6 cellular contexts compared by ENCODE assay signal in the genomic region with DNA sequence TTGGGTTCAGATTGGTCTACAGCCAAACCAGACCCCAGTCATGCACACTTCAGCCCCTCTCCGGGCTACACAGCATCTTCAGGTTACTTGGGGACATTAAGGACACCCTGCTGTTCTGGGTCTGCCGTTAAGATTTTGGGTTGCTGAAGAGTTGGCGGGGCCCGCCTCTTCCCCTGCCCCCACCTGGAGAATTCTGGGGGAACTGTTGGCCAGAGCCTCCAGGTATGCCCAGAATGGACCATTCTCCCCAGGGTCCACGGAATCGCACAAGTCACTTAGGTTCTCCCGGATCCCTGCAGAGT. TPM values are rescaled to one million over a fixed set of nuclear protein-coding genes. Genes with fewer than 3 reads are reported as not detected.
A peak's percentile ranks its signal among the peaks of the same experiment; 100 is the strongest.
DNase-seq lines count a peak whose midpoint lies in the region; ATAC-seq, FAIRE-seq and TF ChIP-seq lines count a peak whose summit lies in the region.

No MANE protein-coding gene starts in this region.

- no peaks in the 10 kb centered on the region for H3K36me3 Mint-ChIP-seq in activated CD8-positive, alpha-beta T cell treated with anti-CD3 and anti-CD28 coated beads, Interleukin-2, amount 10 ng/mL, durations not matched to agents 7 days and 5 days (ENCODE audit: low read depth)
- H3K36me3 Mint-ChIP-seq in naive thymus-derived CD4-positive, alpha-beta T cell = peaks cover 0 to 24% (median 15%) of the 10 kb centered on the region in 5 donors

- H3K4me1 ChIP-seq in DOHH2 (ENCODE audit: control insufficient read depth, low read length) (peaks cover 6% of the 10 kb centered on the region; the same call in 1 of the 2 replicates), aorta (ENCODE audit: control insufficient read depth in 1 of 2, insufficient read depth in 2 of 2, low read length in 2 of 2) (no peaks in the 10 kb centered on the region)
- H3K4me1 ChIP-seq in naive thymus-derived CD4-positive, alpha-beta T cell (ENCODE audit: control insufficient read depth in 2 of 2, insufficient read depth in 2 of 2, low read length in 2 of 2) = no peaks in the 10 kb centered on the region

- H3K27ac Mint-ChIP-seq in activated CD8-positive, alpha-beta T cell treated with anti-CD3 and anti-CD28 coated beads, Interleukin-2, amount 10 ng/mL, durations not matched to agents 7 days and 5 days = no peak overlapping the region
- H3K27ac Mint-ChIP-seq in naive thymus-derived CD4-positive, alpha-beta T cell = no peak overlapping the region

- 15% methylated on average over 7 of the region's 7 CpGs for WGBS in aorta, 2 donors

- CTCF ChIA-PET in activated CD8-positive, alpha-beta T cell treated with anti-CD3 and anti-CD28 coated beads, Interleukin-2, amount 10 ng/mL, durations not matched to agents 7 days and 5 days (lab: Charles Lee) = interaction anchor here (4.7 kb wide), 1 partner anchor 67 kb away, joined by 22 read pairs; no protein-coding TSS in a partner anchor
- CTCF ChIA-PET in naive thymus-derived CD4-positive, alpha-beta T cell (lab: Charles Lee) = no interaction called here

- H3K9me3 ChIP-seq in DOHH2 (ENCODE audit: control insufficient read depth, insufficient read depth, low read length) = no peaks in the 10 kb centered on the region
- H3K9me3 ChIP-seq in naive thymus-derived CD4-positive, alpha-beta T cell (ENCODE audit: control insufficient read depth in 2 of 3, low read length in 3 of 3) = no peaks in the 10 kb centered on the region
- no peaks in the 10 kb centered on the region for H3K9me3 ChIP-seq in aorta (ENCODE audit: control insufficient read depth, low read length)

- peaks cover 38% of the 10 kb centered on the region for H3K27me3 ChIP-seq in DOHH2 (ENCODE audit: control insufficient read depth, low read length)
- H3K27me3 ChIP-seq in naive thymus-derived CD4-positive, alpha-beta T cell (ENCODE audit: control insufficient read depth in 2 of 2, insufficient read depth in 2 of 2, low read length in 2 of 2) = no peaks in the 10 kb centered on the region
- H3K27me3 ChIP-seq in aorta (ENCODE audit: control insufficient read depth in 1 of 2, insufficient read depth in 2 of 2, low read length in 1 of 2) = no peaks in the 10 kb centered on the region

- H3K4me3 ChIP-seq in DOHH2 (ENCODE audit: low read length) = peak overlapping the region; percentile 30
- no peak overlapping the region for H3K4me3 ChIP-seq in naive thymus-derived CD4-positive, alpha-beta T cell (ENCODE audit: low read length)
- peak overlapping the region in 1 of 2 donors; percentile 34 for H3K4me3 ChIP-seq in aorta (ENCODE audit: low read length in 2 of 2)

- peak overlapping the region; percentile 38; the same call in 1 of the 2 replicates for H3K4me2 ChIP-seq in DOHH2 (ENCODE audit: low read length)

- H3K4me3 Mint-ChIP-seq in activated CD8-positive, alpha-beta T cell treated with anti-CD3 and anti-CD28 coated beads, Interleukin-2, amount 10 ng/mL, durations not matched to agents 7 days and 5 days = peak overlapping the region; percentile 37
- H3K4me3 Mint-ChIP-seq in naive thymus-derived CD4-positive, alpha-beta T cell = peak overlapping the region in 9 of 10 donors; percentile 27 to 77 (median 53)

- H3F3A ChIP-seq in DOHH2 (ENCODE audit: control insufficient read depth, insufficient read depth) = no peaks in the 10 kb centered on the region

- no peaks in the 10 kb centered on the region for H4K20me1 ChIP-seq in DOHH2 (ENCODE audit: control insufficient read depth, insufficient read depth, low read depth, low read length)

- no peak for FAIRE-seq in frontal cortex (lab: Jason Lieb, UNC)

- no peaks in the 10 kb centered on the region for H3K79me2 ChIP-seq in DOHH2 (ENCODE audit: control insufficient read depth, low read length)

- no peak for ATAC-seq in activated CD8-positive, alpha-beta T cell treated with anti-CD3 and anti-CD28 coated beads, Interleukin-2, amount 10 ng/mL, durations not matched to agents 7 days and 5 days
- ATAC-seq in naive thymus-derived CD4-positive, alpha-beta T cell = no peak
- ATAC-seq in aorta (ENCODE audit: low FRiP score) = no peak

- no peak for TF ChIP-seq CTCF in DOHH2 (IDR thresholded peaks at IDR 0.05; ENCODE audit: low read depth, low read length, poor library complexity, severe bottlenecking)

- H3K27me3 Mint-ChIP-seq in activated CD8-positive, alpha-beta T cell treated with anti-CD3 and anti-CD28 coated beads, Interleukin-2, amount 10 ng/mL, durations not matched to agents 7 days and 5 days (ENCODE audit: low read depth) = peaks cover 25% of the 10 kb centered on the region
- peaks cover 14 to 38% (median 16%) of the 10 kb centered on the region in 5 donors for H3K27me3 Mint-ChIP-seq in naive thymus-derived CD4-positive, alpha-beta T cell

- peaks cover 7% of the 10 kb centered on the region for H3K4me1 Mint-ChIP-seq in activated CD8-positive, alpha-beta T cell treated with anti-CD3 and anti-CD28 coated beads, Interleukin-2, amount 10 ng/mL, durations not matched to agents 7 days and 5 days (ENCODE audit: low read depth)
- peaks cover 0 to 8% (median 0%) of the 10 kb centered on the region in 7 donors for H3K4me1 Mint-ChIP-seq in naive thymus-derived CD4-positive, alpha-beta T cell

- DNase-seq in activated CD8-positive, alpha-beta T cell treated with anti-CD3 and anti-CD28 coated beads, Interleukin-2, amount 10 ng/mL, durations not matched to agents 7 days and 5 days = no peak
- DNase-seq in naive thymus-derived CD4-positive, alpha-beta T cell = no peak
- DNase-seq in DMS114 treated with DMSO at 0.1 percent for 48 hours (lab: John Stamatoyannopoulos, UW; ENCODE audit: unreplicated experiment) = no peak
- DNase-seq in frontal cortex (ENCODE audit: low spot score in 2 of 2) = no peak
- DNase-seq in aorta = no peak

- H3K9me3 Mint-ChIP-seq in activated CD8-positive, alpha-beta T cell treated with anti-CD3 and anti-CD28 coated beads, Interleukin-2, amount 10 ng/mL, durations not matched to agents 7 days and 5 days (ENCODE audit: insufficient read depth) = no peaks in the 10 kb centered on the region
- H3K9me3 Mint-ChIP-seq in naive thymus-derived CD4-positive, alpha-beta T cell = no peaks in the 10 kb centered on the region

- intact Hi-C loops in naive thymus-derived CD4-positive, alpha-beta T cell (cut with micrococcal nuclease) = no loop called here
- intact Hi-C loops in aorta (cut with DNase I) = no loop called here

- POLR2A ChIA-PET in activated CD8-positive, alpha-beta T cell treated with anti-CD3 and anti-CD28 coated beads, Interleukin-2, amount 10 ng/mL, durations not matched to agents 7 days and 5 days (lab: Charles Lee) = no interaction called here
- POLR2A ChIA-PET in naive thymus-derived CD4-positive, alpha-beta T cell (lab: Charles Lee) = interaction anchor here (1.2 to 1.8 kb wide), 2 partner anchors 15 to 22 kb away, joined by 3 to 4 read pairs; a partner anchor contains a TSS

- no peaks in the 10 kb centered on the region for H3K36me3 ChIP-seq in DOHH2 (ENCODE audit: control insufficient read depth, low read length)
- peaks cover 0 to 28% (median 0%) of the 10 kb centered on the region in 3 experiments for H3K36me3 ChIP-seq in naive thymus-derived CD4-positive, alpha-beta T cell (ENCODE audit: control insufficient read depth in 2 of 3, insufficient read depth in 3 of 3, low read length in 3 of 3)
- H3K36me3 ChIP-seq in aorta (ENCODE audit: control insufficient read depth in 1 of 2, insufficient read depth in 2 of 2, low read length in 1 of 2) = peaks cover 0 to 8% of the 10 kb centered on the region in 2 donors

- no peaks in the 10 kb centered on the region for H3K9me2 ChIP-seq in DOHH2 (replicated peaks; ENCODE audit: control insufficient read depth, low read length)

- H3K27ac ChIP-seq in DOHH2 (ENCODE audit: low read depth, low read length) (no peak overlapping the region), aorta (ENCODE audit: low read depth in 1 of 2, low read length in 2 of 2) (no peak overlapping the region)
- H3K27ac ChIP-seq in naive thymus-derived CD4-positive, alpha-beta T cell (ENCODE audit: low read depth, low read length) = no peak overlapping the region

RNA-seq across cellular contexts. Expression of a gene that starts 0.4 kb away (rescaled TPM):
- total RNA-seq in activated CD8-positive, alpha-beta T cell treated with anti-CD3 and anti-CD28 coated beads, Interleukin-2, amount 10 ng/mL, durations not matched to agents 7 days and 5 days = 1 to 10 TPM; 1.2 to 1.8 TPM
- 1 to 10 TPM in 4 of 5 experiments, under 1 TPM in 1; 0.51 to 3.5 (median 1.4) TPM for total RNA-seq in naive thymus-derived CD4-positive, alpha-beta T cell
- polyA plus RNA-seq in naive thymus-derived CD4-positive, alpha-beta T cell = under 1 TPM; 0.31 to 0.38 TPM
- total RNA-seq in frontal cortex (16.7 TPM), aorta (1 to 10 TPM; 3.6 to 9.6 TPM)
- polyA plus RNA-seq in aorta = 1 to 10 TPM in 1 of 2 donors, under 1 TPM in 1; 0.13 to 6.4 TPM

RNA-seq across cellular contexts. Expression of a gene that starts 16.3 kb away (rescaled TPM):
- total RNA-seq in activated CD8-positive, alpha-beta T cell treated with anti-CD3 and anti-CD28 coated beads, Interleukin-2, amount 10 ng/mL, durations not matched to agents 7 days and 5 days = 10 to 100 TPM; 11.1 to 12.4 TPM
- total RNA-seq in naive thymus-derived CD4-positive, alpha-beta T cell = 10 to 100 TPM; 16.5 to 56.9 (median 42.5) TPM
- 10 to 100 TPM; 11.6 to 12.7 TPM for polyA plus RNA-seq in naive thymus-derived CD4-positive, alpha-beta T cell
- total RNA-seq in frontal cortex (18.8 TPM), aorta (10 to 100 TPM; 20.1 to 35.0 TPM)
- 10 to 100 TPM; 34.6 to 54.9 TPM for polyA plus RNA-seq in aorta

RNA-seq across cellular contexts. Expression of a gene that starts 16.5 kb away (rescaled TPM):
- 10 to 100 TPM; 57.5 to 58.7 TPM for total RNA-seq in activated CD8-positive, alpha-beta T cell treated with anti-CD3 and anti-CD28 coated beads, Interleukin-2, amount 10 ng/mL, durations not matched to agents 7 days and 5 days
- 10 to 100 TPM; 32.0 to 57.5 (median 47.7) TPM for total RNA-seq in naive thymus-derived CD4-positive, alpha-beta T cell
- polyA plus RNA-seq in naive thymus-derived CD4-positive, alpha-beta T cell = 10 to 100 TPM; 48.4 to 58.6 TPM
- total RNA-seq in frontal cortex (8.2 TPM), aorta (10 to 100 TPM; 30.4 to 33.6 TPM)
- polyA plus RNA-seq in aorta = 10 to 100 TPM; 29.3 to 55.2 TPM

RNA-seq across cellular contexts. Expression of a gene that starts 22.1 kb away (rescaled TPM):
- 1 to 10 TPM; 8.5 to 8.9 TPM for total RNA-seq in activated CD8-positive, alpha-beta T cell treated with anti-CD3 and anti-CD28 coated beads, Interleukin-2, amount 10 ng/mL, durations not matched to agents 7 days and 5 days
- 10 to 100 TPM in 4 of 5 experiments, 1 to 10 TPM in 1; 9.8 to 14.5 (median 12.7) TPM for total RNA-seq in naive thymus-derived CD4-positive, alpha-beta T cell
- polyA plus RNA-seq in naive thymus-derived CD4-positive, alpha-beta T cell = 1 to 10 TPM; 2.9 to 4.0 TPM
- total RNA-seq in frontal cortex (12.6 TPM), aorta (10 to 100 TPM; 11.0 to 17.5 TPM)
- 10 to 100 TPM in 1 of 2 donors, 1 to 10 TPM in 1; 3.3 to 14.9 TPM for polyA plus RNA-seq in aorta

RNA-seq across cellular contexts. Expression of a gene that starts 54.3 kb away (rescaled TPM):
- 10 to 100 TPM; 84.3 to 92.8 TPM for total RNA-seq in activated CD8-positive, alpha-beta T cell treated with anti-CD3 and anti-CD28 coated beads, Interleukin-2, amount 10 ng/mL, durations not matched to agents 7 days and 5 days
- 10 to 100 TPM; 25.4 to 66.3 (median 48.4) TPM for total RNA-seq in naive thymus-derived CD4-positive, alpha-beta T cell
- polyA plus RNA-seq in naive thymus-derived CD4-positive, alpha-beta T cell = 10 to 100 TPM; 56.0 to 89.6 TPM
- total RNA-seq in frontal cortex = 60.3 TPM
- 10 to 100 TPM; 36.7 to 41.1 TPM for total RNA-seq in aorta
- 10 to 100 TPM; 29.6 to 40.5 TPM for polyA plus RNA-seq in aorta
